ENCODE assay signal across 8 cellular contexts in genomic region chr3:179071569-179072397, GRCh38. TPM values are rescaled to one million over a fixed set of nuclear protein-coding genes. Genes with fewer than 3 reads are reported as not detected.
A peak's percentile ranks its signal among the peaks of the same experiment; 100 is the strongest.
DNase-seq lines count a peak whose midpoint lies in the region; ATAC-seq, FAIRE-seq and TF ChIP-seq lines count a peak whose summit lies in the region.

ZMAT3 (minus strand) TSS chr3:179071809; CDS start chr3:179067752, 4,057 bp downstream.

- H3K27me3 ChIP-seq in vagina: no peaks in the 10 kb centered on the region

- peak within 1 kb of the TSS; percentile 79 for H3K27ac ChIP-seq in vagina

- peak; percentile 73 for ATAC-seq in HG02798 (IDR thresholded peaks at IDR 0.05; ENCODE audit: poor library complexity, unreplicated experiment)
- ATAC-seq in left ventricle myocardium superior: peak; percentile 99

- H3K4me3 ChIP-seq in vagina: peak within 1 kb of the TSS; percentile 66 to 92

- H3K9me3 ChIP-seq in vagina: no peaks in the 10 kb centered on the region

- peaks cover 0 to 6% of the 10 kb centered on the region in 2 donors for H3K36me3 ChIP-seq in vagina

- peak; percentile 92 for TF ChIP-seq POLR2A in GM12892 (IDR thresholded peaks at IDR 0.05; ENCODE audit: low read depth, low read length)
- peak in 1 of 2 donors; percentile 28 for TF ChIP-seq POLR2A in vagina (IDR thresholded peaks at IDR 0.05)

- peaks cover 21% of the 10 kb centered on the region for H3K4me1 ChIP-seq in vagina

- FAIRE-seq in GM12892 (lab: Jason Lieb, UNC): peak; percentile 99

- DNase-seq in GM12892 (ENCODE audit: insufficient read length): peak; percentile 61
- DNase-seq in NCI-H1436 treated with DMSO at 0.1 percent for 48 hours (lab: John Stamatoyannopoulos, UW): peak; percentile 36
- DNase-seq in amniotic stem cell (lab: John Stamatoyannopoulos, UW): peak; percentile 40
- peak; percentile 93 for DNase-seq in left ventricle myocardium superior
- DNase-seq in putamen (ENCODE audit: low spot score): peak; percentile 90
- peak in 1 of 2 donors; percentile 88 for DNase-seq in vagina (ENCODE audit: extremely low spot score in 2 of 2)

- no peak for TF ChIP-seq CTCF in vagina (IDR thresholded peaks at IDR 0.05)

- intact Hi-C loops in T-helper 1 cell treated with Interleukin-12 subunit alpha and Interleukin-12 subunit beta and Interleukin-4 antibody, amounts not matched to agents 30 ng/mL and 1 ng/mL, for 36 hours (cut with micrococcal nuclease): loop anchor here (1.0 to 5.0 kb wide), 11 partner anchors 56 to 1531 kb away; partner anchors contain the start of genes MFN1, MRPL47, NDUFB5 and TTC14
- intact Hi-C loops in left ventricle myocardium superior (cut with micrococcal nuclease) (no loop called here), vagina (cut with DNase I) (loop anchor here (5.0 kb wide), 1 partner anchor 581 kb away; the partner anchor contains the start of gene USP13)

RNA-seq across cellular contexts. Expression of gene ZMAT3, which starts in this region (rescaled TPM):
- 45.9 TPM for polyA plus RNA-seq in GM12892 (2012; ENCODE audit: missing spikeins)
- total RNA-seq in T-helper 1 cell treated with Interleukin-12 subunit alpha and Interleukin-12 subunit beta and Interleukin-4 antibody, amounts not matched to agents 30 ng/mL and 1 ng/mL, for 36 hours: 32.1 and 32.9 TPM in 2 replicates
- total RNA-seq in left ventricle myocardium superior (12.4 TPM), vagina (9.6 TPM)
